28 cellular contexts compared by ENCODE assay signal in the genomic region with DNA sequence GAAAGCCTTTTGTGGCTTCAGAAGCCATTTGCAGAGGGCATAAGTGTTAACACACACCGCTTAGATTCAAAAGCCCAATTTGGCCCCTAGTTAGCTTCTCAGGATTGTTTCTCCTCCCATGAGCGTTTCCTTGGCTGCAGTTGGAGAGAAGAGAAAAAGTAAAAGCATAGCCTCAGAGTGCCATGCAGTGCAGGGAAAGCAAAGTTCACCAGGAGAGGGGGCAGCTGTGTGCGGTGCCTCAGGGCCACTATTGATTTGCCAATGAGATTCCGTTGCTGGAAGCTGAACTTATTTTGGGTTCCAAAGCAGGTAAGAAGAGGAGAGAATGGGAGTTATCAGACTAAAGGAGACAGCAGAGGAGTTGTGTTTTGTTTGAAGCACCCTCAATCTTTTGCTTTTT.
DNase-seq lines count a peak whose midpoint lies in the region; ATAC-seq, FAIRE-seq and TF ChIP-seq lines count a peak whose summit lies in the region.
"Had no signal": no experiment of that assay in that cellular context is flagged by ENCODE, and none has a peak within 500 bp of the region (broad histone marks: within the 10 kb centered on the region; RNA-seq: fewer than 3 reads in every experiment).

No MANE protein-coding gene starts in this region.

- H3K4me1 ChIP-seq in H1 (replicated peaks in 1 of 4; ENCODE audit: control insufficient read depth in 3 of 4, insufficient read depth in 4 of 4, low read length in 3 of 4) = peaks cover 0 to 3% (median 1%) of the 10 kb centered on the region in 4 experiments; a peak in 3 of 7 replicates
- peaks cover 0 to 8% (median 4%) of the 10 kb centered on the region in 4 donors for H3K4me1 ChIP-seq in liver (ENCODE audit: control insufficient read depth in 4 of 4, insufficient read depth in 4 of 4, low read length in 3 of 4)
- H3K4me1 ChIP-seq in subcutaneous abdominal adipose tissue (ENCODE audit: control insufficient read depth in 5 of 5, insufficient read depth in 5 of 5, low read length in 5 of 5) = peaks cover 0 to 12% (median 0%) of the 10 kb centered on the region in 5 donors
- no peaks in the 10 kb centered on the region for H3K4me1 ChIP-seq in suprapubic skin
- H3K4me1 ChIP-seq: ascending aorta, parathyroid adenoma, thyroid gland, uterus had no signal

- H3K4ac ChIP-seq in H1 (replicated peaks; ENCODE audit: insufficient read length, low read depth, low read length) = no peak overlapping the region

- H2AK5ac ChIP-seq in H1 (ENCODE audit: low read depth, low read length) = no peak overlapping the region

- no peak overlapping the region for H3K4me2 ChIP-seq in H1 (ENCODE audit: insufficient read depth in 1 of 2, low read depth in 2 of 2, low read length in 2 of 2)

- H3K14ac ChIP-seq in H1 (ENCODE audit: insufficient read length) = no peak overlapping the region

- H3K27ac ChIP-seq in H1 (ENCODE audit: low read depth, low read length) (no peak overlapping the region), liver (ENCODE audit: low read depth in 1 of 2, low read length in 2 of 2) (no peak overlapping the region), subcutaneous abdominal adipose tissue (ENCODE audit: low read depth, low read length) (peak overlapping the region; percentile 25), suprapubic skin (no peak overlapping the region)
- H3K27ac ChIP-seq: ascending aorta, parathyroid adenoma, thyroid gland, uterus had no signal

- no peaks in the 10 kb centered on the region for H3K27me3 ChIP-seq in H1 (replicated peaks in 1 of 4; ENCODE audit: control insufficient read depth in 3 of 4, extremely low read depth in 1 of 4, insufficient read depth in 3 of 4, low read length in 3 of 4)
- H3K27me3 ChIP-seq in liver (ENCODE audit: control insufficient read depth in 4 of 4, insufficient read depth in 4 of 4, low read length in 3 of 4) = no peaks in the 10 kb centered on the region
- H3K27me3 ChIP-seq in subcutaneous abdominal adipose tissue (ENCODE audit: control insufficient read depth in 5 of 5, insufficient read depth in 4 of 5, low read length in 5 of 5) = no peaks in the 10 kb centered on the region
- H3K27me3 ChIP-seq in suprapubic skin = no peaks in the 10 kb centered on the region
- H3K27me3 ChIP-seq: ascending aorta, thyroid gland, uterus had no signal

- TF ChIP-seq CTCF in H1 (IDR thresholded peaks at IDR 0.05; ENCODE audit: control extremely low read depth in 1 of 3, insufficient read depth in 1 of 3, low read depth in 1 of 3, low read length in 3 of 3) = peak; percentile 59 to 73 (median 67)
- TF ChIP-seq CTCF in liver (IDR thresholded peaks at IDR 0.05; ENCODE audit: low read depth, low read length, missing input control) = peak; percentile 36
- no peak for TF ChIP-seq CTCF in suprapubic skin (IDR thresholded peaks at IDR 0.05)

- no peaks in the 10 kb centered on the region for H3K9me3 Mint-ChIP-seq in activated CD8-positive, alpha-beta memory T cell treated with anti-CD3 and anti-CD28 coated beads, Interleukin-2, amount 10 ng/mL, durations not matched to agents 7 days and 5 days (ENCODE audit: low read depth)
- H3K9me3 Mint-ChIP-seq: stimulated activated naive CD8-positive, alpha-beta T cell treated with anti-CD3 and anti-CD28 coated beads, Interleukin-15, amount 100 ng/mL, for 72 hours had no signal

- POLR2A ChIA-PET in H1 (lab: Charles Lee; ENCODE audit: partially characterized antibody) = no interaction called here

- no peak overlapping the region for H2BK5ac ChIP-seq in H1 (ENCODE audit: low read depth, low read length)

- CTCF ChIA-PET in activated CD8-positive, alpha-beta memory T cell treated with anti-CD3 and anti-CD28 coated beads, Interleukin-2, amount 10 ng/mL, durations not matched to agents 7 days and 5 days (lab: Charles Lee) = interaction anchor here (0.6 kb wide), 1 partner anchor 13 kb away, joined by 4 read pairs; no protein-coding TSS in a partner anchor
- CTCF ChIA-PET in H1 (lab: Charles Lee; ENCODE audit: partially characterized antibody) = interaction anchor here (0.5 to 3.7 kb wide), 17 partner anchors 10 to 375 kb away, joined by 3 to 21 read pairs (median 3); no protein-coding TSS in a partner anchor

- no peaks in the 10 kb centered on the region for H3K79me2 ChIP-seq in H1 (ENCODE audit: control insufficient read depth in 1 of 2, insufficient read depth in 2 of 2, low read length in 2 of 2)
- H3K79me2 ChIP-seq: parathyroid adenoma had no signal

- TF ChIP-seq RAD21 in H1 (IDR thresholded peaks at IDR 0.05 in 1 of 2, conservative IDR thresholded peaks at IDR 0.05 in 1 of 2; ENCODE audit: low read depth in 2 of 2, low read length in 2 of 2) (peak; percentile 57 to 67), liver (IDR thresholded peaks at IDR 0.05) (peak; percentile 69 to 78)

- peaks cover 2% of the 10 kb centered on the region for H3K27me3 Mint-ChIP-seq in activated CD8-positive, alpha-beta memory T cell treated with anti-CD3 and anti-CD28 coated beads, Interleukin-2, amount 10 ng/mL, durations not matched to agents 7 days and 5 days
- H3K27me3 Mint-ChIP-seq: stimulated activated naive CD8-positive, alpha-beta T cell treated with anti-CD3 and anti-CD28 coated beads, Interleukin-15, amount 100 ng/mL, for 72 hours had no signal

- H3K36me3 ChIP-seq in H1 (ENCODE audit: control insufficient read depth in 2 of 4, insufficient read depth in 4 of 4, low read length in 3 of 4) (no peaks in the 10 kb centered on the region), liver (ENCODE audit: control insufficient read depth in 4 of 4, insufficient read depth in 3 of 4, low read depth in 1 of 4, low read length in 3 of 4) (no peaks in the 10 kb centered on the region), subcutaneous abdominal adipose tissue (ENCODE audit: control insufficient read depth in 5 of 5, insufficient read depth in 5 of 5, low read length in 5 of 5) (no peaks in the 10 kb centered on the region), suprapubic skin (no peaks in the 10 kb centered on the region)
- H3K36me3 ChIP-seq: ascending aorta, thyroid gland, uterus had no signal

- no peak overlapping the region for H3K56ac ChIP-seq in H1 (replicated peaks; ENCODE audit: insufficient read length, low read depth, low read length)

- no peak overlapping the region for H3K4me3 Mint-ChIP-seq in activated CD8-positive, alpha-beta memory T cell treated with anti-CD3 and anti-CD28 coated beads, Interleukin-2, amount 10 ng/mL, durations not matched to agents 7 days and 5 days
- H3K4me3 Mint-ChIP-seq: stimulated activated naive CD8-positive, alpha-beta T cell treated with anti-CD3 and anti-CD28 coated beads, Interleukin-15, amount 100 ng/mL, for 72 hours had no signal

- H3K23me2 ChIP-seq in H1 (ENCODE audit: low read depth, low read length) = no peaks in the 10 kb centered on the region

- H3K9me3 ChIP-seq in H1 (ENCODE audit: insufficient read depth in 2 of 2, low read depth in 1 of 2, low read length in 1 of 2) (no peaks in the 10 kb centered on the region; a peak in 1 of 4 replicates), liver (ENCODE audit: control insufficient read depth in 4 of 4, low read length in 3 of 4) (no peaks in the 10 kb centered on the region), subcutaneous abdominal adipose tissue (ENCODE audit: control insufficient read depth in 5 of 5, low read length in 5 of 5) (no peaks in the 10 kb centered on the region), suprapubic skin (no peaks in the 10 kb centered on the region)
- H3K9me3 ChIP-seq: ascending aorta, thyroid gland, uterus had no signal

- FAIRE-seq in H1 (lab: Jason Lieb, UNC) = no peak
- FAIRE-seq: D721Med had no signal

- H3K4me3 ChIP-seq in H1 (ENCODE audit: extremely low read depth in 1 of 4, insufficient read depth in 2 of 4, low read depth in 3 of 4, low read length in 4 of 4) = no peak overlapping the region
- H3K4me3 ChIP-seq in liver (ENCODE audit: low read depth in 1 of 3, low read length in 3 of 3) = no peak overlapping the region
- H3K4me3 ChIP-seq in subcutaneous abdominal adipose tissue (ENCODE audit: low read depth in 1 of 5, low read length in 5 of 5) = no peak overlapping the region
- no peak overlapping the region for H3K4me3 ChIP-seq in suprapubic skin
- H3K4me3 ChIP-seq: ascending aorta, thyroid gland, uterus had no signal

- H3K27ac Mint-ChIP-seq in activated CD8-positive, alpha-beta memory T cell treated with anti-CD3 and anti-CD28 coated beads, Interleukin-2, amount 10 ng/mL, durations not matched to agents 7 days and 5 days = no peak overlapping the region
- H3K27ac Mint-ChIP-seq: stimulated activated naive CD8-positive, alpha-beta T cell treated with anti-CD3 and anti-CD28 coated beads, Interleukin-15, amount 100 ng/mL, for 72 hours had no signal

- 49% methylated on average over 4 of the region's 4 CpGs; no CpG with 5 or more reads in 1 of the 2 experiments for WGBS in H1 (ENCODE audit: extremely low coverage in 1 of 2, insufficient coverage in 1 of 2, insufficient read length in 1 of 2, insufficient replicate concordance in 2 of 2, low coverage in 1 of 2, low lambda C conversion rate in 2 of 2, missing lambda C conversion rate in 1 of 2), 2 experiments
- 46% methylated on average over 4 of the region's 4 CpGs for WGBS in liver
- WGBS in suprapubic skin = 78% methylated on average over 4 of the region's 4 CpGs

- no peak overlapping the region for H4K91ac ChIP-seq in H1 (replicated peaks; ENCODE audit: insufficient read length, low read length)

- no peak overlapping the region for H2BK15ac ChIP-seq in H1 (ENCODE audit: low read length)

- no peak overlapping the region for H4K8ac ChIP-seq in H1 (ENCODE audit: extremely low read depth, insufficient read depth, low read length)

- no peak overlapping the region for H2BK12ac ChIP-seq in H1 (ENCODE audit: low read depth, low read length)

- no peak overlapping the region for H3K18ac ChIP-seq in H1 (ENCODE audit: extremely low read depth, low read length)

- H3K23ac ChIP-seq in H1 (ENCODE audit: insufficient read length) = no peak overlapping the region

- ATAC-seq in activated CD8-positive, alpha-beta memory T cell treated with anti-CD3 and anti-CD28 coated beads, Interleukin-2, amount 10 ng/mL, durations not matched to agents 7 days and 5 days = no peak
- no peak for ATAC-seq in HG02763 (IDR thresholded peaks at IDR 0.05; ENCODE audit: unreplicated experiment)
- ATAC-seq: esophagus mucosa; right cardiac atrium; stimulated activated naive CD8-positive, alpha-beta T cell treated with anti-CD3 and anti-CD28 coated beads, Interleukin-15, amount 100 ng/mL, for 72 hours had no signal

- DNase-seq in activated CD8-positive, alpha-beta memory T cell treated with anti-CD3 and anti-CD28 coated beads, Interleukin-2, amount 10 ng/mL, durations not matched to agents 7 days and 5 days = peak; percentile 26
- DNase-seq in activated CD8-positive, alpha-beta memory T cell treated with anti-CD3 and anti-CD28 coated beads, Interleukin-2, amount 50 U/mL, for 48 hours = no peak
- DNase-seq in H1 (ENCODE audit: low read depth in 1 of 2, low spot score in 2 of 2) = peak; percentile 33 to 52
- DNase-seq in suprapubic skin (ENCODE audit: low spot score in 2 of 2) = no peak
- DNase-seq in DMS153 treated with DMSO at 0.1 percent for 48 hours (lab: John Stamatoyannopoulos, UW; ENCODE audit: unreplicated experiment) = no peak
- DNase-seq: 8988T; activated gamma-delta T cell treated with Interleukin-2 at 50 U/mL for 16 hours; activated T-cell treated with anti-CD3 and anti-CD28 coated beads, Interleukin-2, amount 50 U/mL, for 48 hours; cortex of kidney; foreskin fibroblast; Kasumi-1; mammary epithelial cell; MV-4-11; NCI-H1436 treated with DMSO at 0.1 percent for 48 hours; NCI-H2107; NCI-H446; right cardiac atrium; stimulated activated CD4-positive, alpha-beta T cell treated with anti-CD3 and anti-CD28 coated beads, Interleukin-2, amount 100 ng/mL, for 48 hours; stimulated activated naive CD8-positive, alpha-beta T cell treated with anti-CD3 and anti-CD28 coated beads, Interleukin-15, amount 100 ng/mL, for 72 hours; thyroid gland; uterus had no signal

- TF ChIP-seq POLR2A in H1 (IDR thresholded peaks at IDR 0.05; ENCODE audit: control extremely low read depth in 1 of 2, low read depth in 2 of 2, low read length in 2 of 2) (no peak), suprapubic skin (IDR thresholded peaks at IDR 0.05) (no peak)

- no peak overlapping the region for H4K5ac ChIP-seq in H1 (ENCODE audit: insufficient read length, low read depth, low read length)

- no peaks in the 10 kb centered on the region for H4K20me1 ChIP-seq in H1 (replicated peaks in 1 of 2; ENCODE audit: control insufficient read depth in 1 of 2, insufficient read depth in 2 of 2, low read length in 2 of 2)

- peak overlapping the region; percentile 78 for H2AFZ ChIP-seq in H1 (ENCODE audit: low read length)
- H2AFZ ChIP-seq: parathyroid adenoma had no signal

- no peaks in the 10 kb centered on the region for H3K79me1 ChIP-seq in H1 (ENCODE audit: low read depth, low read length)

- TF ChIP-seq EP300 in H1 (IDR thresholded peaks at IDR 0.05; ENCODE audit: borderline replicate concordance in 1 of 2, low read depth in 2 of 2, low read length in 2 of 2) (no peak), suprapubic skin (IDR thresholded peaks at IDR 0.05) (no peak)

- H2BK120ac ChIP-seq in H1 (replicated peaks; ENCODE audit: low read depth, low read length) = no peak overlapping the region

- no peak overlapping the region for H2BK20ac ChIP-seq in H1 (ENCODE audit: low read length)

- H3K9ac ChIP-seq in H1 (replicated peaks in 1 of 4; ENCODE audit: extremely low read depth in 1 of 4, low read depth in 3 of 4, low read length in 3 of 4) (no peak overlapping the region), liver (ENCODE audit: low read depth in 1 of 2, low read length in 2 of 2) (no peak overlapping the region), subcutaneous abdominal adipose tissue (ENCODE audit: low read length in 5 of 5) (peak overlapping the region in 1 of 5 donors; percentile 38)
- H3K9ac ChIP-seq: parathyroid adenoma had no signal

- H3K4me1 Mint-ChIP-seq in activated CD8-positive, alpha-beta memory T cell treated with anti-CD3 and anti-CD28 coated beads, Interleukin-2, amount 10 ng/mL, durations not matched to agents 7 days and 5 days = no peaks in the 10 kb centered on the region
- H3K4me1 Mint-ChIP-seq: stimulated activated naive CD8-positive, alpha-beta T cell treated with anti-CD3 and anti-CD28 coated beads, Interleukin-15, amount 100 ng/mL, for 72 hours had no signal

- H3K36me3 Mint-ChIP-seq in activated CD8-positive, alpha-beta memory T cell treated with anti-CD3 and anti-CD28 coated beads, Interleukin-2, amount 10 ng/mL, durations not matched to agents 7 days and 5 days = no peaks in the 10 kb centered on the region

Comparison
In these comparisons a context has a peak if more than half of its experiments do, and no peak if none do; other contexts are left out.
1. DNase-seq: peak in activated CD8-positive, alpha-beta memory T cell treated with anti-CD3 and anti-CD28 coated beads, Interleukin-2, amount 10 ng/mL, durations not matched to agents 7 days and 5 days (single experiment) and H1 (2 of 2); none in activated CD8-positive, alpha-beta memory T cell treated with anti-CD3 and anti-CD28 coated beads, Interleukin-2, amount 50 U/mL, for 48 hours (single experiment), suprapubic skin (0 of 2) and DMS153 treated with DMSO at 0.1 percent for 48 hours (single experiment).
2. CTCF ChIP-seq: peak in H1 (3 of 3) and liver (single experiment); none in suprapubic skin (0 of 2).